ENCODE assay signal across 1 cellular context in the genomic region with DNA sequence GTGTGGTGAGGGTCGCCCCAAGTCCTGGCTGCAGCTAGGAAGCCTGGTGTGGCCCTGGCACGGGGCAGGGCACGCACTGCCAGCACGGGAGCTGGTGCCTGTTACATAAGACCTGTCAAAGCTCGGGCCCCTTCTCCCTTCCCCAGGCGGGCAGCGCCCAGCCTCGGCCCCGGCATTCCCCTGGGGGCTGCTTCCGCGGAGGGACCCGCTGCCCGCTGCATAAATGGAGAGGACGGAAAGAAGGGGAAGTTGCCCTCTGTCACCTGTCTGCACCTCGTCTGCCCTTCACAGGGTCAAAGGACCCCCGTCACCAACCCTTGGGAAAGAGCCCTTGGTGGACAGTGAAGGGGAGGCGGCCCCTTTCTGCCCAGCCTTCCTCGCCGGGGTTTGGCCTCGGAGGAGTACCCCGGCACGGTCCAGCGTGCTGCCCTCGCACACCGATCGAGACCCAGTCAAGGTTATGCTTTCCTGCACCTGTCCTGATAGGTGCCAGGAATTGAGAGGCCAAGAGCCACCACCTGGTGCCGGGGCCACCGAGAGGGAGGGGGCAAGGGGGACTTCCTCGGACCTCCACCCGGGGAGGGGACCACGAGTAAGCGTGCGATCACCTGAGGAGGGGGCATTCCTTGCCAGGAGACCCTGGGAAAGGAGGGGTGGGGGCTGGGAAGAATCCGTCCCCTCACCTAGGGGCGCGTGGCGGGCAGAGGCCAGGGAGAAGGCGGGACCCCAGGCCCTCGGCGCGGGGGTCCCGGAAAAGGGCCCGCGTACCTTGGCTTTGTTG.
TF ChIP-seq lines count a peak whose summit lies in the region.

No MANE protein-coding gene starts in this region.

TF ChIP-seq in SK-N-SH, 30 proteins besides CTCF, POLR2A, EP300 and RAD21 (continued from another document):
- no peak for TF ChIP-seq RCOR1 (IDR thresholded peaks at IDR 0.05; ENCODE audit: low read length)
